In the genomic region with DNA sequence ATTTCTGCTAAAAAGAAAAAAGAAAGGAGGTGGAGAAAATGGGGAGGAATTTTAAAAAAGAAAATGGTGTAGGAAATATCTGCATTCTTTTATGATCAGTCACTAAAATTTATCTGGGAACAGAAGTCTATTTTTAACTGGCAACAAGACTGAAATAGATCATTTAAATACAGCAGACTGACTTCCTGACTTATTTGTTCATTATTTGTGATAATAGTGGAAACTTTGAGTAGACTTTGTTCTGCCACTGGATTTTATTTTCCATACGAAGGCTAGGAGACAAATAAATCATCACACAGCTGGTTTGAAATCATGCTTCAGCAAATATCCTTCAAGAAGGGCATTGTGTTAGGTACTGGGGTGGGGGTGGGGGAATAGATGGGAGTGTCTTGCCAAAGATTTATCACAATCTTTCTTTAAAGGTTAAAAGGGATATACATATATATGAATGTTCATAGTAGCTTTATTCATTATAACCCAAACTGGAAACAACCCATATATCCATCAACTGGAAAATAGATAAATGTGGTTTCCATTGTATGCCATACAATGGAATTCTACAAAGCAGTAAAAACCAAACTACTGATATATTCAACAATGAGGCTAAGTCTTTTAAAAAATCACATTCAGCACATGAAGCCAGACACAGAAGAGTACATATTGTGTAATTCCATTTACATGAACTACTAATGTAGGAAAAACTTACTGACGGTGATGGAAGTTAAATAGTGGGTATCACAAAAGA, we compare ENCODE assay signal across 14 cellular contexts. TPM values are rescaled to one million over a fixed set of nuclear protein-coding genes. Genes with fewer than 3 reads are reported as not detected.
DNase-seq lines count a peak whose midpoint lies in the region; TF ChIP-seq lines count a peak whose summit lies in the region.
"Had no signal": no experiment of that assay in that cellular context is flagged by ENCODE, and none has a peak within 500 bp of the region (broad histone marks: within the 10 kb centered on the region; RNA-seq: fewer than 3 reads in every experiment).

No MANE protein-coding gene starts in this region.

- H3K79me2 ChIP-seq in MM.1S (ENCODE audit: low read length) = no peaks in the 10 kb centered on the region

- no peak for TF ChIP-seq CTCF in AG09309 (IDR thresholded peaks at IDR 0.05; ENCODE audit: control insufficient read depth, insufficient read depth, low read depth, low read length, missing control alignments)
- no peak for TF ChIP-seq CTCF in BE2C (IDR thresholded peaks at IDR 0.05; ENCODE audit: low read depth, low read length)
- TF ChIP-seq CTCF in MM.1S (IDR thresholded peaks at IDR 0.05; ENCODE audit: low read length) = no peak

- no peak overlapping the region for H3K9ac ChIP-seq in MM.1S (ENCODE audit: low read length)

- no peaks in the 10 kb centered on the region for H4K20me1 ChIP-seq in MM.1S (ENCODE audit: insufficient read depth, low read length)

- DNase-seq in AG09309 (ENCODE audit: low read depth) = peak; percentile 14
- peak; percentile 52 for DNase-seq in LHCN-M2 (ENCODE audit: low read depth)
- peak; percentile 60 for DNase-seq in dermis blood vessel endothelial cell
- peak; percentile 35 for DNase-seq in myocyte (ENCODE audit: low read depth)
- DNase-seq in BE2C = no peak
- no peak for DNase-seq in NCI-H524 (lab: John Stamatoyannopoulos, UW)
- DNase-seq in stimulated activated CD4-positive, alpha-beta T cell treated with anti-CD3 and anti-CD28 coated beads, Interleukin-4, amount 100 ng/mL, for 24 hours = no peak
- no peak for DNase-seq in MM.1S
- DNase-seq: activated CD8-positive, alpha-beta T cell treated with anti-CD3 and anti-CD28 coated beads, Interleukin-2, amount 10 ng/mL, durations not matched to agents 7 days and 5 days; body of pancreas; DMS79; left lung; stimulated activated naive CD8-positive, alpha-beta T cell treated with anti-CD3 and anti-CD28 coated beads, Interleukin-15, Interleukin-2, amounts not matched to agents 100 U/mL and 50 U/mL, for 24 hours had no signal

- H3K36me3 ChIP-seq in BE2C (no peaks in the 10 kb centered on the region), MM.1S (replicated peaks; ENCODE audit: insufficient read depth, low read length) (no peaks in the 10 kb centered on the region)
- H3K36me3 ChIP-seq: left lung had no signal

- H3K27me3 ChIP-seq in BE2C (no peaks in the 10 kb centered on the region), MM.1S (replicated peaks; ENCODE audit: insufficient read depth, low read length) (peaks cover 8% of the 10 kb centered on the region; the same call in 1 of the 2 replicates)
- H3K27me3 ChIP-seq: body of pancreas, left lung had no signal

- H3K4me2 ChIP-seq in MM.1S (ENCODE audit: low read depth, low read length) = no peak overlapping the region

- H3F3A ChIP-seq in MM.1S (ENCODE audit: insufficient read depth, low read length) = no peaks in the 10 kb centered on the region

- H3K4me1 ChIP-seq in BE2C = no peaks in the 10 kb centered on the region
- H3K4me1 ChIP-seq in MM.1S (ENCODE audit: low read length) = peaks cover 5% of the 10 kb centered on the region; the same call in 1 of the 2 replicates
- H3K4me1 ChIP-seq: body of pancreas had no signal

- no peak overlapping the region for H2AFZ ChIP-seq in MM.1S (ENCODE audit: low read length)

- H3K4me3 ChIP-seq in AG09309 (ENCODE audit: control insufficient read depth, low read depth, low read length) = no peak overlapping the region
- no peak overlapping the region for H3K4me3 ChIP-seq in BE2C (ENCODE audit: low read depth, low read length)
- H3K4me3 ChIP-seq in MM.1S (ENCODE audit: low read length) = no peak overlapping the region
- H3K4me3 ChIP-seq: body of pancreas, left lung, skin epidermis had no signal

- no peaks in the 10 kb centered on the region for H3K9me2 ChIP-seq in MM.1S (replicated peaks; ENCODE audit: insufficient read depth, low read length)

- no peak overlapping the region for H3K27ac ChIP-seq in MM.1S (ENCODE audit: low read length)
- H3K27ac ChIP-seq: body of pancreas had no signal

- H3K9me3 ChIP-seq in BE2C (no peaks in the 10 kb centered on the region), MM.1S (replicated peaks; ENCODE audit: insufficient read depth, low read length) (no peaks in the 10 kb centered on the region)
- H3K9me3 ChIP-seq: body of pancreas, left lung had no signal

RNA-seq across cellular contexts. Expression of gene CLASP2, which starts 4.7 kb away (rescaled TPM):
- total RNA-seq in LHCN-M2 (2014; rRNA removed) (52.0 and 66.8 TPM in 2 replicates), dermis blood vessel endothelial cell (63.1 and 93.1 TPM in 2 replicates), myocyte (64.8 and 71.3 TPM in 2 replicates)
- 10.5 TPM for polyA plus RNA-seq in LHCN-M2 (2012)
- 17.4 TPM for polyA plus RNA-seq in myocyte (2012)
- polyA plus RNA-seq in BE2C (2012; ENCODE audit: insufficient read depth, insufficient read length, low read depth) = 29.7 TPM

Comparison
In these comparisons a context has a peak if more than half of its experiments do, and no peak if none do; other contexts are left out.
1. DNase-seq: peak in AG09309 (single experiment), LHCN-M2 (single experiment), dermis blood vessel endothelial cell (single experiment) and myocyte (single experiment); none in BE2C (single experiment), NCI-H524 (0 of 2), stimulated activated CD4-positive, alpha-beta T cell treated with anti-CD3 and anti-CD28 coated beads, Interleukin-4, amount 100 ng/mL, for 24 hours (single experiment) and MM.1S (single experiment).